8 cellular contexts compared by ENCODE assay signal in the genomic region with DNA sequence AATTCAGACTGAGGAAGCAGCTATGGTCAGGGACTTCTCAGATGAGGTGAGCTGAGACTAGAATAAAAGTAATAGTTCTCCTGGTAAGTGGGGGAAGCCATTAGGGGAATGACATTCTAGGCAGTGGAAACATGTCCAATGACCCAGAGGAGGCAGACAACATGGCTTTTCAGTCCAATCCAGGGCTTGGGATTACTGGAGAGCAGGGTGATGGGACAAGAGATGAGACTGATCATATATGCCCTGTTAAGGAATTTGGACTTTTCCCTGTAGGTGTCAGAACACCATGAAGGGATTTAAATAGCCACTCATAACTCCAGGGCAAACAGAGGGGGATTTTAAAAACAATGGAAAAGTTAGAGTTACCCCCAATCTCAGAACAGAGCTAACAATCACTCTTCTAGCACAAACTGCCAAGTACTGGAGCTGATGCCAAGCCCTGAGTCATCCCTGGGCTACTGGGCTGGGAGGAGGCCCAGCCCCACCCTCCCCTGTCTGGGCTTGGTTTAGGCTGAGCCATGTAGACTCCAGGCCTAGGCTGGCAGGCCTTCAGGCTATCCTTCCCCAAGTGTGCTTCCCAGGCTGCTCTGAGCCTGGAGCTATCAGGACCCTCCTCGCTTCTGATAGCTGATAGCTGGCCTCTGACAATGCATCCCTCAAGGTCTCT. TPM values are rescaled to one million over a fixed set of nuclear protein-coding genes. Genes with fewer than 3 reads are reported as not detected.
DNase-seq lines count a peak whose midpoint lies in the region; ATAC-seq, FAIRE-seq and TF ChIP-seq lines count a peak whose summit lies in the region.

No MANE protein-coding gene starts in this region.

- TF ChIP-seq CTCF in liver (IDR thresholded peaks at IDR 0.05; ENCODE audit: low read depth, low read length, missing input control), result no peak
- TF ChIP-seq CTCF in HepG2 (CRISPR knock-in tag; IDR thresholded peaks at IDR 0.05), result no peak
- no peak for TF ChIP-seq CTCF in GM12878 (IDR thresholded peaks at IDR 0.05 in 2 of 3, conservative IDR thresholded peaks at IDR 0.05 in 1 of 3; ENCODE audit: control insufficient read depth in 2 of 3, extremely low read depth in 1 of 3, insufficient read depth in 1 of 3, low read depth in 3 of 3, low read length in 3 of 3)

- H4K20me1 ChIP-seq in HepG2 (ENCODE audit: insufficient read depth, low read length), result no peaks in the 10 kb centered on the region
- no peaks in the 10 kb centered on the region for H4K20me1 ChIP-seq in GM12878 (ENCODE audit: control insufficient read depth, insufficient read depth)

- ATAC-seq in HepG2, result no peak
- peak; percentile 50; the same call in 2 of the 3 replicates for ATAC-seq in GM12878
- no peak for ATAC-seq in GM21367 (IDR thresholded peaks at IDR 0.05; ENCODE audit: unreplicated experiment)
- no peak for ATAC-seq in GM21390 (IDR thresholded peaks at IDR 0.05; ENCODE audit: unreplicated experiment)
- ATAC-seq in GM21576 (IDR thresholded peaks at IDR 0.05; ENCODE audit: unreplicated experiment), result no peak

- no peak for FAIRE-seq in HepG2 (lab: Jason Lieb, UNC)
- FAIRE-seq in GM12878 (lab: Jason Lieb, UNC), result no peak

- 65% methylated on average over 1 of the region's 1 CpG for WGBS in liver
- no CpG with 5 or more reads among the region's 1 CpG for WGBS in HepG2 (ENCODE audit: low lambda C conversion rate)
- 50% methylated on average over 1 of the region's 1 CpG for WGBS in GM12878 (ENCODE audit: insufficient coverage, insufficient replicate concordance, low lambda C conversion rate, missing lambda C conversion rate)

- H3K9me3 ChIP-seq in liver (ENCODE audit: control insufficient read depth in 4 of 4, low read length in 3 of 4) (no peaks in the 10 kb centered on the region), HepG2 (ENCODE audit: low read length) (no peaks in the 10 kb centered on the region), GM12878 (replicated peaks; ENCODE audit: control insufficient read depth, insufficient read depth, low read length) (no peaks in the 10 kb centered on the region)

- peak overlapping the region; percentile 69 to 79 for H3K27ac ChIP-seq in liver (ENCODE audit: low read depth in 1 of 2, low read length in 2 of 2)
- H3K27ac ChIP-seq in HepG2 (ENCODE audit: extremely low read length, insufficient read depth, low read length), result no peak overlapping the region
- H3K27ac ChIP-seq in GM12878 (ENCODE audit: control insufficient read depth, insufficient read depth), result no peak overlapping the region
- H3K27ac ChIP-seq in substantia nigra (ENCODE audit: low read depth, low read length, poor library complexity, severe bottlenecking), result peak overlapping the region; percentile 38

- intact Hi-C loops in HepG2 (cut with micrococcal nuclease; ENCODE audit: unreplicated experiment) (no loop called here), GM12878 (cut with micrococcal nuclease; ENCODE audit: unreplicated experiment) (no loop called here)

- POLR2A ChIA-PET in HepG2 (lab: Yijun Ruan, JAX) (no interaction called here), GM12878 (lab: Charles Lee) (no interaction called here)

- no peak for TF ChIP-seq EP300 in HepG2 (IDR thresholded peaks at IDR 0.05; ENCODE audit: low read depth in 2 of 2, low read length in 2 of 2)
- no peak for TF ChIP-seq EP300 in HepG2 (CRISPR knock-in tag; IDR thresholded peaks at IDR 0.05; ENCODE audit: borderline replicate concordance)
- no peak for TF ChIP-seq EP300 in GM12878 (IDR thresholded peaks at IDR 0.05; ENCODE audit: borderline replicate concordance in 1 of 2, control insufficient read depth in 1 of 2, low read depth in 2 of 2, low read length in 2 of 2)

- H3K4me3 ChIP-seq in liver (ENCODE audit: low read depth in 1 of 3, low read length in 3 of 3), result no peak overlapping the region
- H3K4me3 ChIP-seq in HepG2 (replicated peaks in 1 of 3; ENCODE audit: insufficient read depth in 1 of 3, low read depth in 2 of 3, low read length in 3 of 3), result no peak overlapping the region
- H3K4me3 ChIP-seq in GM12878, result no peak overlapping the region

- RAD21 ChIA-PET in GM12878 (lab: Charles Lee; ENCODE audit: unreplicated experiment), result interaction anchor here (1.0 kb wide), 1 partner anchor 36 kb away, joined by 4 read pairs; no protein-coding TSS in a partner anchor

- in situ Hi-C loops in HepG2 (cut with HindIII; ENCODE audit: extremely low pct_ligation_motif_present, low pct_unique_long_range_greater_than_20kb), result no loop called here
- in situ Hi-C loops in GM12878 (cut with MboI), result loop anchor here (5.0 kb wide), 1 partner anchor 42 kb away; no protein-coding TSS in a partner anchor

- BruUV-seq in HepG2 (replicated peaks; lab: Mats Ljungman, UMichigan) (no TSS peak), GM12878 (replicated peaks; lab: Mats Ljungman, UMichigan) (no TSS peak)

- no peak for TF ChIP-seq POLR2A in HepG2 (IDR thresholded peaks at IDR 0.05; ENCODE audit: insufficient read depth in 1 of 2, low read depth in 2 of 2, low read length in 2 of 2)
- no peak for TF ChIP-seq POLR2A in GM12878 (IDR thresholded peaks at IDR 0.05; ENCODE audit: low read depth, low read length)

- SMC1A ChIA-PET in GM12878 (lab: Charles Lee; ENCODE audit: uncharacterized antibody, unreplicated experiment), result interaction anchor here (1.7 kb wide), 1 partner anchor 22 kb away, joined by 3 read pairs; the partner anchor contains the start of gene MSN

- H3K4me1 ChIP-seq in liver (ENCODE audit: control insufficient read depth in 4 of 4, insufficient read depth in 4 of 4, low read length in 3 of 4) (peaks cover 4 to 26% (median 14%) of the 10 kb centered on the region in 4 donors), HepG2 (ENCODE audit: insufficient read depth, low read length) (no peaks in the 10 kb centered on the region), GM12878 (ENCODE audit: control insufficient read depth, insufficient read depth, low read length) (no peaks in the 10 kb centered on the region)

- H3K4me2 ChIP-seq in HepG2 (ENCODE audit: low read depth, low read length), result no peak overlapping the region
- no peak overlapping the region for H3K4me2 ChIP-seq in GM12878 (ENCODE audit: control insufficient read depth, insufficient read depth)

- CTCF ChIA-PET in HepG2 (lab: Yijun Ruan, JAX; ENCODE audit: low intra/inter-chr PET ratio, low total read pairs) (no interaction called here), GM12878 (lab: Yijun Ruan, JAX) (no interaction called here)

- H3K36me3 ChIP-seq in liver (ENCODE audit: control insufficient read depth in 4 of 4, insufficient read depth in 3 of 4, low read depth in 1 of 4, low read length in 3 of 4) (no peaks in the 10 kb centered on the region), HepG2 (replicated peaks in 1 of 2; ENCODE audit: control insufficient read depth in 1 of 2, insufficient read depth in 2 of 2, low read length in 2 of 2) (no peaks in the 10 kb centered on the region), GM12878 (ENCODE audit: control insufficient read depth in 2 of 2, insufficient read depth in 2 of 2, low read length in 1 of 2) (no peaks in the 10 kb centered on the region)

- no peaks in the 10 kb centered on the region for H3K27me3 ChIP-seq in liver (ENCODE audit: control insufficient read depth in 4 of 4, insufficient read depth in 4 of 4, low read length in 3 of 4)
- H3K27me3 ChIP-seq in HepG2 (ENCODE audit: control insufficient read depth in 1 of 2, insufficient read depth in 2 of 2, low read length in 2 of 2), result no peaks in the 10 kb centered on the region
- H3K27me3 ChIP-seq in GM12878 (replicated peaks in 1 of 2; ENCODE audit: control insufficient read depth in 2 of 2, insufficient read depth in 2 of 2, low read length in 1 of 2), result no peaks in the 10 kb centered on the region

- H3K9ac ChIP-seq in liver (ENCODE audit: low read depth in 1 of 2, low read length in 2 of 2), result no peak overlapping the region
- no peak overlapping the region for H3K9ac ChIP-seq in HepG2 (ENCODE audit: insufficient read depth, low read depth, low read length)
- H3K9ac ChIP-seq in GM12878 (ENCODE audit: control insufficient read depth, insufficient read depth, low read length), result no peak overlapping the region

- DNase-seq in HepG2 (ENCODE audit: low spot score), result no peak
- DNase-seq in GM12878 (ENCODE audit: low read depth, low spot score), result no peak
- peak; percentile 16 for DNase-seq in kidney glomerular epithelial cell (lab: John Stamatoyannopoulos, UW)
- peak in 44 of 49 donors; percentile 0 to 61 (median 19) for DNase-seq in substantia nigra (lab: John Stamatoyannopoulos, UW)

- H2AFZ ChIP-seq in HepG2 (ENCODE audit: low read length) (no peak overlapping the region), GM12878 (ENCODE audit: control insufficient read depth, low read depth, low read length) (no peak overlapping the region)

- H3K79me2 ChIP-seq in HepG2 (ENCODE audit: insufficient read depth, low read length) (no peaks in the 10 kb centered on the region), GM12878 (ENCODE audit: control insufficient read depth, insufficient read depth, low read length) (no peaks in the 10 kb centered on the region)

- peak; percentile 21 to 55 for TF ChIP-seq RAD21 in liver (IDR thresholded peaks at IDR 0.05)
- TF ChIP-seq RAD21 in HepG2 (CRISPR knock-in tag; IDR thresholded peaks at IDR 0.05), result no peak
- no peak for TF ChIP-seq RAD21 in GM12878 (IDR thresholded peaks at IDR 0.05; ENCODE audit: insufficient read depth, low read depth, low read length)

RNA-seq across cellular contexts. Expression of gene MSN, which starts 22.7 kb away (rescaled TPM):
- total RNA-seq in liver, result 10 to 100 TPM; 34.6 to 46.5 TPM
- 10 to 100 TPM; 24.3 to 70.0 TPM for polyA plus RNA-seq in liver
- total RNA-seq in HepG2 (2016; rRNA removed; fragmentation: Illumina TruSeq; extraction: Trizol), result not detected in 2 replicates
- not detected in 2 replicates for total RNA-seq in HepG2 (2016; cell fraction: cytosol; rRNA removed; fragmentation: Illumina TruSeq; extraction: Trizol; ENCODE audit: low read depth)
- total RNA-seq in HepG2 (2016; cell fraction: insoluble cytoplasmic fraction; rRNA removed; fragmentation: Illumina TruSeq; extraction: Trizol), result not detected in 2 replicates
- not detected in 2 replicates for total RNA-seq in HepG2 (2016; cell fraction: membrane; rRNA removed; fragmentation: Illumina TruSeq; extraction: Trizol)
- total RNA-seq in HepG2 (2016; cell fraction: nucleus; rRNA removed; fragmentation: Illumina TruSeq; extraction: Trizol), result 0.09 TPM in 1 of 2 replicates, not detected in the other
- 0.15 and 0.40 TPM in 2 replicates for polyA plus RNA-seq in HepG2 (2011; rRNA removed)
- 0.12 and 0.19 TPM in 2 replicates for polyA plus RNA-seq in HepG2 (2011; cell fraction: cytosol; rRNA removed)
- polyA plus RNA-seq in HepG2 (2011; cell fraction: nucleus; rRNA removed), result 0.06 and 0.29 TPM in 2 replicates
- polyA plus RNA-seq in HepG2 (2012), result 0.09 TPM in 1 of 2 replicates, not detected in the other
- polyA plus RNA-seq in HepG2 (2016; cell fraction: cytosol; fragmentation: Illumina TruSeq; extraction: Trizol; ENCODE audit: low read depth), result not detected in 2 replicates
- polyA plus RNA-seq in HepG2 (2016; cell fraction: insoluble cytoplasmic fraction; fragmentation: Illumina TruSeq; extraction: Trizol; ENCODE audit: low read depth), result 0.05 TPM in 1 of 2 replicates, not detected in the other
- polyA plus RNA-seq in HepG2 (2016; cell fraction: membrane; fragmentation: Illumina TruSeq; extraction: Trizol; ENCODE audit: low read depth), result not detected in 2 replicates
- not detected in 2 replicates for polyA plus RNA-seq in HepG2 (2016; cell fraction: nucleus; fragmentation: Illumina TruSeq; extraction: Trizol; ENCODE audit: insufficient read depth, low read depth)
- polyA minus RNA-seq in HepG2 (2011; rRNA and poly(A)+ RNA removed; ENCODE audit: low replicate concordance), result 0.94 and 357 TPM in 2 replicates
- 0.59 and 0.70 TPM in 2 replicates for polyA minus RNA-seq in HepG2 (2011; cell fraction: cytosol; rRNA and poly(A)+ RNA removed)
- polyA minus RNA-seq in HepG2 (2011; cell fraction: nucleus; rRNA and poly(A)+ RNA removed), result 0.37 and 0.52 TPM in 2 replicates
- 67.4 and 69.4 TPM in 2 replicates for total RNA-seq in GM12878 (2013; cell fraction: nucleolus; rRNA removed)
- 279 and 294 TPM in 2 replicates for total RNA-seq in GM12878 (2014; rRNA removed)
- 206 and 211 TPM in 2 replicates for total RNA-seq in GM12878 (2014; rRNA removed; fragmentation: Illumina TruSeq; extraction: Trizol)
- total RNA-seq in GM12878 (2021), result 315 and 317 TPM in 2 replicates
- 183 TPM for polyA plus RNA-seq in GM12878 (2011; ENCODE audit: low read depth)
- 202 and 343 TPM in 2 replicates for polyA plus RNA-seq in GM12878 (2011; rRNA removed)
- 285 and 339 TPM in 2 replicates for polyA plus RNA-seq in GM12878 (2011; cell fraction: cytosol; rRNA removed)
- polyA plus RNA-seq in GM12878 (2011; cell fraction: nucleus; rRNA removed), result 202 and 358 TPM in 2 replicates
- 215 and 225 TPM in 2 replicates for polyA plus RNA-seq in GM12878 (2012)
- polyA plus RNA-seq in GM12878 (2014; fragmentation: Illumina TruSeq; extraction: Trizol), result 432 and 447 TPM in 2 replicates
- polyA plus RNA-seq in GM12878 (2014; fragmentation: Nextera tagmentation; extraction: Ambion mirVana), result 100 to 1,000 TPM in 1 of 2 experiments, 10 to 100 TPM in 1; 93.8 to 104 TPM
- polyA plus RNA-seq in GM12878 (2014; rRNA removed), result 232 and 241 TPM in 2 replicates
- polyA plus RNA-seq in GM12878 (2016; fragmentation: Nextera tagmentation; extraction: Ambion mirVana), result 100 to 1,000 TPM; 267 to 272 TPM
- polyA minus RNA-seq in GM12878 (2011; rRNA and poly(A)+ RNA removed), result 303 and 349 TPM in 2 replicates
- polyA minus RNA-seq in GM12878 (2011; cell fraction: cytosol; rRNA and poly(A)+ RNA removed), result 122 and 136 TPM in 2 replicates
- polyA minus RNA-seq in GM12878 (2011; cell fraction: nucleus; rRNA and poly(A)+ RNA removed), result 53.2 and 119 TPM in 2 replicates

Comparison
In these comparisons a context has a peak if more than half of its experiments do, and no peak if none do; other contexts are left out.
1. H3K27ac ChIP-seq: peak in liver (2 of 2) and substantia nigra (single experiment); none in HepG2 (single experiment) and GM12878 (single experiment).
2. RNA of gene MSN, which starts 22.7 kb away (total RNA-seq): 67.4 to 317 TPM in GM12878 and 34.6 to 46.5 TPM in liver; 0.09 TPM in HepG2; every median in the first group is over 10 times any median in the second.
3. DNase-seq: peak in kidney glomerular epithelial cell (single experiment) and substantia nigra (44 of 49); none in HepG2 (single experiment) and GM12878 (single experiment).